Comparison of ENCODE assay signal across 19 cellular contexts in the genomic region with DNA sequence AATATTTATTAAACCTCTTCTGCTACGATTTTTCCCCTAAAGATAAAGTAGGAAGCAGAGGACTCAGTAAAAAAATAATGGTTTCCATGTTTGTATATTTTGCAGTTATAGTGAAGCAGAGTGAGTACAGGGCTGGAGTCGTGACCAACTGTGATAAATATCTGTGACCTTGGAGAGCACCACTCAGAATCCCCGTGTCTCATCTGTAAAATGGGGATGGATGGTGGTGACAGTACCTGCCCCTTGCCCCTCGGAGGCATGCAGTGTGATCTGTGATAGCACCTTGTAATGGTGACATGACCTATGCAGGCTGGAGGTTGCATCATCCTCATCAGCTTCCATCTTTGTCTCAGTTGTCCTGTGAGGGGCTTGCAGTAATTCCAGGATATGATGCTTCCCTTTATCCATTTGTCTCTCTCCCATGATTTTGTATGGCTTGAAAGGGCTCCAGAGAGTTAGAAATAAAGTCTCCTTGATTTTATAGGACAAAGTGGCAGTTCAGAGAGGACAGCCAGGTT. TPM values are rescaled to one million over a fixed set of nuclear protein-coding genes. Genes with fewer than 3 reads are reported as not detected.
DNase-seq lines count a peak whose midpoint lies in the region; ATAC-seq and TF ChIP-seq lines count a peak whose summit lies in the region.
"Had no signal": no experiment of that assay in that cellular context is flagged by ENCODE, and none has a peak within 500 bp of the region (broad histone marks: within the 10 kb centered on the region; RNA-seq: fewer than 3 reads in every experiment).

No MANE protein-coding gene starts in this region.

- peaks cover 89% of the 10 kb centered on the region for H3K79me2 ChIP-seq in mammary epithelial cell (ENCODE audit: insufficient read depth, low read length)
- H3K79me2 ChIP-seq in Loucy (ENCODE audit: insufficient read depth, low read length), result peaks cover 50% of the 10 kb centered on the region

- no peak for TF ChIP-seq CTCF in MCF 10A (IDR thresholded peaks at IDR 0.05; ENCODE audit: unreplicated experiment)
- no peak for TF ChIP-seq CTCF in mammary epithelial cell (conservative IDR thresholded peaks at IDR 0.05 in 1 of 2, IDR thresholded peaks at IDR 0.05 in 1 of 2; ENCODE audit: extremely low read depth in 1 of 2, insufficient read depth in 1 of 2, low read depth in 1 of 2, low read length in 2 of 2)
- no peak for TF ChIP-seq CTCF in Loucy (conservative IDR thresholded peaks at IDR 0.05; ENCODE audit: low read length)
- no peak for TF ChIP-seq CTCF in tibial nerve (IDR thresholded peaks at IDR 0.05)
- TF ChIP-seq CTCF in HFFc6 (IDR thresholded peaks at IDR 0.05), result no peak

- H3K4me2 ChIP-seq in mammary epithelial cell (ENCODE audit: insufficient read depth, low read depth, low read length) (no peak overlapping the region), Loucy (ENCODE audit: low read depth, low read length, poor library complexity, severe bottlenecking) (peak overlapping the region; percentile 11), neuronal stem cell (ENCODE audit: insufficient read depth, low read length, poor library complexity, severe bottlenecking) (no peak overlapping the region)

- no peaks in the 10 kb centered on the region for H4K20me1 ChIP-seq in mammary epithelial cell (ENCODE audit: insufficient read depth, low read length)
- H4K20me1 ChIP-seq in Loucy (ENCODE audit: insufficient read depth, low read length, poor library complexity, severe bottlenecking), result no peaks in the 10 kb centered on the region

- no peak overlapping the region for H3K27ac ChIP-seq in mammary epithelial cell (ENCODE audit: insufficient read depth, low read depth, low read length)
- no peak overlapping the region for H3K27ac ChIP-seq in neuronal stem cell (replicated peaks; ENCODE audit: low read length)
- no peak overlapping the region for H3K27ac ChIP-seq in tibial nerve
- H3K27ac ChIP-seq: HL-60 had no signal

- POLR2A ChIA-PET in activated CD4-positive, alpha-beta T cell treated with anti-CD3 and anti-CD28 coated beads for 36 hours (lab: Charles Lee), result no interaction called here
- POLR2A ChIA-PET in MCF 10A (lab: Yijun Ruan, JAX), result no interaction called here

- WGBS in mammary epithelial cell (ENCODE audit: low coverage, missing lambda C conversion rate), result 85% methylated on average over 4 of the region's 4 CpGs
- no CpG with 5 or more reads among the region's 4 CpGs for WGBS in neuronal stem cell (ENCODE audit: extremely low coverage in 2 of 2, insufficient read length in 2 of 2, insufficient replicate concordance in 1 of 2), 2 donors
- 84 to 85% methylated on average over 4 of the region's 4 CpGs for WGBS in tibial nerve, 2 donors

- H3K4me1 ChIP-seq in mammary epithelial cell (ENCODE audit: insufficient read depth, low read length) (peaks cover 5% of the 10 kb centered on the region), Loucy (ENCODE audit: insufficient read depth, low read length, poor library complexity, severe bottlenecking) (peaks cover 37% of the 10 kb centered on the region), neuronal stem cell (ENCODE audit: control insufficient read depth in 2 of 2, insufficient read depth in 1 of 2, low read depth in 1 of 2, low read length in 2 of 2) (peaks cover 4% of the 10 kb centered on the region in 2 donors), tibial nerve (peaks cover 0 to 24% (median 11%) of the 10 kb centered on the region in 4 donors)

- H3K36me3 ChIP-seq in mammary epithelial cell (ENCODE audit: insufficient read depth, low read length) (peaks cover 9% of the 10 kb centered on the region), Loucy (ENCODE audit: insufficient read depth, low read length) (0 out of 2 replicates have a peak, but pooled peaks cover 2% of the 10 kb centered on the region), neuronal stem cell (replicated peaks in 1 of 2; ENCODE audit: control insufficient read depth in 2 of 2, insufficient read depth in 2 of 2, low read length in 2 of 2) (peaks cover 7 to 66% of the 10 kb centered on the region in 2 donors), tibial nerve (peaks cover 0 to 34% (median 0%) of the 10 kb centered on the region in 3 donors)

- intact Hi-C loops in activated CD4-positive, alpha-beta T cell treated with anti-CD3 and anti-CD28 coated beads for 36 hours (cut with DNase I, micrococcal nuclease), result no loop called here
- intact Hi-C loops in MCF 10A (cut with micrococcal nuclease) (no loop called here), mammary epithelial cell (cut with micrococcal nuclease) (no loop called here)

- peak overlapping the region; percentile 70 for H3K27ac Mint-ChIP-seq in activated CD4-positive, alpha-beta T cell treated with anti-CD3 and anti-CD28 coated beads for 36 hours
- H3K27ac Mint-ChIP-seq in MCF 10A (ENCODE audit: low read depth, unreplicated experiment) (peak overlapping the region; percentile 18), HFFc6 (no peak overlapping the region)

- H4K91ac ChIP-seq in neuronal stem cell (ENCODE audit: low read depth, low read length, poor library complexity), result no peak overlapping the region

- peaks cover 31% of the 10 kb centered on the region for H3K36me3 Mint-ChIP-seq in activated CD4-positive, alpha-beta T cell treated with anti-CD3 and anti-CD28 coated beads for 36 hours (ENCODE audit: low read depth)
- H3K36me3 Mint-ChIP-seq in MCF 10A (ENCODE audit: insufficient read depth, unreplicated experiment) (peaks cover 15% of the 10 kb centered on the region), HFFc6 (ENCODE audit: low read depth) (peaks cover 17% of the 10 kb centered on the region)

- peaks cover 4% of the 10 kb centered on the region for H3K79me1 ChIP-seq in neuronal stem cell (ENCODE audit: low read depth, low read length)

- dilution Hi-C loops in mammary epithelial cell (cut with HindIII; ENCODE audit: low sequenced_read_pairs), result loop anchor here (5.0 kb wide), 1 partner anchor 45 kb away; no protein-coding TSS in a partner anchor

- H3K27me3 ChIP-seq in mammary epithelial cell (ENCODE audit: insufficient read depth, low read length), result no peaks in the 10 kb centered on the region
- no peaks in the 10 kb centered on the region for H3K27me3 ChIP-seq in Loucy (ENCODE audit: insufficient read depth, low read length, poor library complexity, severe bottlenecking)
- H3K27me3 ChIP-seq in neuronal stem cell (ENCODE audit: control insufficient read depth in 3 of 3, insufficient read depth in 3 of 3, low read depth in 1 of 3, low read length in 3 of 3), result no peaks in the 10 kb centered on the region
- H3K27me3 ChIP-seq in tibial nerve, result no peaks in the 10 kb centered on the region
- H3K27me3 ChIP-seq: MG63 had no signal

- no peaks in the 10 kb centered on the region for H3K27me3 Mint-ChIP-seq in activated CD4-positive, alpha-beta T cell treated with anti-CD3 and anti-CD28 coated beads for 36 hours
- H3K27me3 Mint-ChIP-seq in MCF 10A (ENCODE audit: insufficient read depth, unreplicated experiment) (no peaks in the 10 kb centered on the region), HFFc6 (ENCODE audit: insufficient read depth) (no peaks in the 10 kb centered on the region; the same call in 1 of the 2 replicates)
- H3K27me3 Mint-ChIP-seq: CD4-positive, CD25-positive, alpha-beta regulatory T cell had no signal

- H2AFZ ChIP-seq in mammary epithelial cell (ENCODE audit: low read depth, low read length) (no peak overlapping the region), Loucy (ENCODE audit: low read length) (no peak overlapping the region), neuronal stem cell (ENCODE audit: low read length) (no peak overlapping the region)

- no peaks in the 10 kb centered on the region for H3K9me3 Mint-ChIP-seq in activated CD4-positive, alpha-beta T cell treated with anti-CD3 and anti-CD28 coated beads for 36 hours (ENCODE audit: low read depth)
- H3K9me3 Mint-ChIP-seq in MCF 10A (ENCODE audit: unreplicated experiment) (no peaks in the 10 kb centered on the region), HFFc6 (no peaks in the 10 kb centered on the region)
- H3K9me3 Mint-ChIP-seq: CD4-positive, CD25-positive, alpha-beta regulatory T cell had no signal

- H2AK5ac ChIP-seq in neuronal stem cell (ENCODE audit: low read depth, low read length), result no peak overlapping the region

- H3K9ac ChIP-seq in mammary epithelial cell (ENCODE audit: insufficient read depth, low read length) (no peak overlapping the region), Loucy (ENCODE audit: low read depth, low read length, poor library complexity, severe bottlenecking) (no peak overlapping the region), neuronal stem cell (ENCODE audit: low read depth, low read length, poor library complexity) (no peak overlapping the region)

- no peak overlapping the region for H2BK12ac ChIP-seq in neuronal stem cell (ENCODE audit: low read length)

- no peaks in the 10 kb centered on the region for H3K9me2 ChIP-seq in Loucy (replicated peaks; ENCODE audit: low read depth, low read length)

- no peak overlapping the region for H3K4me3 ChIP-seq in mammary epithelial cell (replicated peaks in 1 of 3; ENCODE audit: insufficient read depth in 1 of 3, low read depth in 2 of 3, low read length in 3 of 3)
- no peak overlapping the region for H3K4me3 ChIP-seq in Loucy (ENCODE audit: low read length, poor library complexity, severe bottlenecking)
- no peak overlapping the region for H3K4me3 ChIP-seq in neuronal stem cell (ENCODE audit: low read length in 2 of 2)
- H3K4me3 ChIP-seq in tibial nerve, result no peak overlapping the region
- H3K4me3 ChIP-seq: MG63 had no signal

- CTCF ChIA-PET in activated CD4-positive, alpha-beta T cell treated with anti-CD3 and anti-CD28 coated beads for 36 hours (lab: Charles Lee), result interaction anchor here (1.4 kb wide), 1 partner anchor 13 kb away, joined by 3 read pairs; no protein-coding TSS in a partner anchor
- CTCF ChIA-PET in MCF 10A (lab: Yijun Ruan, JAX) (interaction anchor here (0.9 kb wide), 1 partner anchor 138 kb away, joined by 3 read pairs; no protein-coding TSS in a partner anchor), mammary epithelial cell (lab: Charles Lee; ENCODE audit: low non-redundant PET) (no interaction called here)

- H3K9me3 ChIP-seq in mammary epithelial cell (replicated peaks; ENCODE audit: insufficient read depth, low read length), result no peaks in the 10 kb centered on the region
- no peaks in the 10 kb centered on the region for H3K9me3 ChIP-seq in Loucy (ENCODE audit: insufficient read depth, low read depth, low read length)
- H3K9me3 ChIP-seq in neuronal stem cell (replicated peaks in 1 of 2; ENCODE audit: control insufficient read depth in 2 of 2, insufficient read depth in 1 of 2, low read depth in 1 of 2, low read length in 2 of 2), result peaks cover 0 to 20% of the 10 kb centered on the region in 2 donors
- H3K9me3 ChIP-seq in tibial nerve, result no peaks in the 10 kb centered on the region
- H3K9me3 ChIP-seq: MG63 had no signal

- TF ChIP-seq EP300 in tibial nerve (IDR thresholded peaks at IDR 0.05), result no peak

- in situ Hi-C loops in mammary epithelial cell (cut with MboI; ENCODE audit: low sequenced_read_pairs in 2 of 2), result no loop called here

- H3K18ac ChIP-seq in neuronal stem cell (ENCODE audit: low read length), result no peak overlapping the region

- peaks cover 38% of the 10 kb centered on the region for H3K4me1 Mint-ChIP-seq in activated CD4-positive, alpha-beta T cell treated with anti-CD3 and anti-CD28 coated beads for 36 hours
- H3K4me1 Mint-ChIP-seq in MCF 10A (ENCODE audit: insufficient read depth, unreplicated experiment) (peaks cover 10% of the 10 kb centered on the region), HFFc6 (ENCODE audit: low read depth) (peaks cover 44% of the 10 kb centered on the region)

- H3K4ac ChIP-seq in neuronal stem cell (ENCODE audit: low read length), result no peak overlapping the region

- H3F3A ChIP-seq in Loucy (ENCODE audit: low read depth), result 0 out of 2 replicates have a peak, but pooled peaks cover 5% of the 10 kb centered on the region

- H3K23ac ChIP-seq in neuronal stem cell (ENCODE audit: low read depth, low read length, poor library complexity), result peak overlapping the region; percentile 75

- H4K8ac ChIP-seq in neuronal stem cell (ENCODE audit: low read depth, low read length), result no peak overlapping the region

- no peak for TF ChIP-seq POLR2A in tibial nerve (IDR thresholded peaks at IDR 0.05)

- no peak overlapping the region for H2BK5ac ChIP-seq in neuronal stem cell (ENCODE audit: low read length)

- H3K4me3 Mint-ChIP-seq in activated CD4-positive, alpha-beta T cell treated with anti-CD3 and anti-CD28 coated beads for 36 hours, result no peak overlapping the region
- H3K4me3 Mint-ChIP-seq in MCF 10A (ENCODE audit: unreplicated experiment), result no peak overlapping the region
- H3K4me3 Mint-ChIP-seq in HFFc6, result no peak overlapping the region

- BruUV-seq in MCF 10A (replicated peaks; lab: Mats Ljungman, UMichigan) (no TSS peak), mammary epithelial cell (replicated peaks; lab: Mats Ljungman, UMichigan) (no TSS peak)

- no peak overlapping the region for H3K14ac ChIP-seq in neuronal stem cell (ENCODE audit: low read length)

- DNase-seq in activated CD4-positive, alpha-beta T cell treated with anti-CD3 and anti-CD28 coated beads for 36 hours, result no peak
- DNase-seq in activated CD4-positive, alpha-beta T cell treated with anti-CD3 and anti-CD28 coated beads for 1 hour, result no peak
- no peak for DNase-seq in MCF 10A (ENCODE audit: unreplicated experiment)
- no peak for DNase-seq in mammary epithelial cell
- no peak for DNase-seq in neuronal stem cell (ENCODE audit: low spot score)
- no peak for DNase-seq in tibial nerve (ENCODE audit: low spot score in 2 of 2)
- DNase-seq in HFFc6, result no peak
- DNase-seq: 8988T; CD4-positive, CD25-positive, alpha-beta regulatory T cell; DMS53; HCEC 1CT; Kasumi-1; MG63; NCI-H2029; NCI-H446; NCI-H524 treated with DMSO at 0.1 percent for 48 hours; NCI-H774 had no signal

- no peak overlapping the region for H2BK120ac ChIP-seq in neuronal stem cell (ENCODE audit: low read depth, low read length)

- ATAC-seq in activated CD4-positive, alpha-beta T cell treated with anti-CD3 and anti-CD28 coated beads for 36 hours, result no peak

- H2BK15ac ChIP-seq in neuronal stem cell (ENCODE audit: low read length), result no peak overlapping the region

RNA-seq across cellular contexts. Expression of gene TTL, which starts 5.5 kb away (rescaled TPM):
- 10 to 100 TPM; 28.7 to 30.2 TPM for total RNA-seq in activated CD4-positive, alpha-beta T cell treated with anti-CD3 and anti-CD28 coated beads for 36 hours
- total RNA-seq in MCF 10A (2022) (53.7 and 54.6 TPM in 2 replicates), mammary epithelial cell (10 to 100 TPM; 64.6 to 68.5 TPM), tibial nerve (10 to 100 TPM; 11.8 to 27.8 (median 23.3) TPM)
- 24.5 TPM for polyA plus RNA-seq in mammary epithelial cell
- 65.2 TPM for polyA minus RNA-seq in mammary epithelial cell
- 34.9 TPM for polyA plus RNA-seq in neuronal stem cell (2013, experiment 1 of 2)
- 37.1 TPM for polyA plus RNA-seq in neuronal stem cell (2013, experiment 2 of 2)
- 10 to 100 TPM; 48.4 to 65.1 (median 55.1) TPM for total RNA-seq in HFFc6 (2021; fragmentation: NEBNext Ultra II Directional; extraction: Animal tissue kit (Norgen Biotek cat#: 25700))

RNA-seq across cellular contexts. Expression of gene RGPD8, which starts 54.1 kb away (rescaled TPM):
- 1 to 10 TPM; 7.8 to 9.2 TPM for total RNA-seq in activated CD4-positive, alpha-beta T cell treated with anti-CD3 and anti-CD28 coated beads for 36 hours
- total RNA-seq in MCF 10A (2022) (13.9 and 16.2 TPM in 2 replicates), mammary epithelial cell (10 to 100 TPM; 11.7 to 16.7 TPM), tibial nerve (10 to 100 TPM; 10.2 to 24.3 (median 19.0) TPM)
- 1.3 TPM for polyA plus RNA-seq in mammary epithelial cell
- 6.7 TPM for polyA minus RNA-seq in mammary epithelial cell
- 3.2 TPM for polyA plus RNA-seq in neuronal stem cell (2013, experiment 1 of 2)
- 3.4 TPM for polyA plus RNA-seq in neuronal stem cell (2013, experiment 2 of 2)
- total RNA-seq in HFFc6 (2021; fragmentation: NEBNext Ultra II Directional; extraction: Animal tissue kit (Norgen Biotek cat#: 25700)), result 1 to 10 TPM; 4.1 to 6.6 (median 5.5) TPM

RNA-seq across cellular contexts. Expression of gene POLR1B, which starts 54.8 kb away (rescaled TPM):
- total RNA-seq in activated CD4-positive, alpha-beta T cell treated with anti-CD3 and anti-CD28 coated beads for 36 hours, result 10 to 100 TPM; 47.0 to 63.3 TPM
- total RNA-seq in MCF 10A (2022) (51.6 and 74.0 TPM in 2 replicates), mammary epithelial cell (10 to 100 TPM; 23.0 to 41.1 TPM), tibial nerve (10 to 100 TPM; 10.3 to 14.9 (median 12.1) TPM)
- 17.6 TPM for polyA plus RNA-seq in mammary epithelial cell
- polyA minus RNA-seq in mammary epithelial cell, result 65.0 TPM
- polyA plus RNA-seq in neuronal stem cell (2013, experiment 1 of 2), result 7.6 TPM
- polyA plus RNA-seq in neuronal stem cell (2013, experiment 2 of 2), result 6.8 TPM
- 10 to 100 TPM; 15.1 to 27.5 (median 17.6) TPM for total RNA-seq in HFFc6 (2021; fragmentation: NEBNext Ultra II Directional; extraction: Animal tissue kit (Norgen Biotek cat#: 25700))
